18 cellular contexts compared by ENCODE assay signal in genomic region chr16:85228970-85229430, GRCh38.
DNase-seq lines count a peak whose midpoint lies in the region; ATAC-seq and TF ChIP-seq lines count a peak whose summit lies in the region.
"Had no signal": no experiment of that assay in that cellular context is flagged by ENCODE, and none has a peak within 500 bp of the region (broad histone marks: within the 10 kb centered on the region; RNA-seq: fewer than 3 reads in every experiment).

No MANE protein-coding gene starts in this region.

- H3K36me3 ChIP-seq in HEK293 (ENCODE audit: control insufficient read depth in 2 of 2, insufficient read depth in 1 of 2, low read length in 2 of 2) = no peaks in the 10 kb centered on the region
- H3K36me3 ChIP-seq in testis (ENCODE audit: low read depth, missing control alignments) = no peaks in the 10 kb centered on the region
- H3K36me3 ChIP-seq in effector memory CD4-positive, alpha-beta T cell (ENCODE audit: control insufficient read depth, insufficient read depth, low read length) = no peaks in the 10 kb centered on the region

- no peaks in the 10 kb centered on the region for H3K27me3 ChIP-seq in testis
- no peaks in the 10 kb centered on the region for H3K27me3 ChIP-seq in effector memory CD4-positive, alpha-beta T cell (replicated peaks; ENCODE audit: control insufficient read depth, insufficient read depth, low read length, poor library complexity, severe bottlenecking)

- H3K27ac Mint-ChIP-seq in nephron = peak overlapping the region; percentile 92 to 94 (median 93)
- H3K27ac Mint-ChIP-seq: CD14-positive monocyte had no signal

- peak; percentile 78 for DNase-seq in cerebellum (ENCODE audit: low spot score)
- no peak for DNase-seq in testis
- no peak for DNase-seq in effector memory CD4-positive, alpha-beta T cell
- DNase-seq: ACHN, DND-41, GOT3, NCI-H1417, NCI-H187, NCI-H226, NCI-H524, NCI-H82, SHP77, SK-N-SH had no signal

- POLR2A ChIA-PET in HEK293 (lab: Yijun Ruan, JAX) = no interaction called here

- CTCF ChIA-PET in HEK293 (lab: Yijun Ruan, JAX) = no interaction called here

- TF ChIP-seq CTCF in HEK293 (tag by site-specific recombination; IDR thresholded peaks at IDR 0.05) (no peak), nephron (IDR thresholded peaks at IDR 0.05; ENCODE audit: unreplicated experiment in 3 of 3) (no peak), testis (IDR thresholded peaks at IDR 0.05) (no peak)

- TF ChIP-seq POLR2A in testis (IDR thresholded peaks at IDR 0.05) = no peak

- ATAC-seq in GM19455 (IDR thresholded peaks at IDR 0.05; ENCODE audit: unreplicated experiment) (no peak), HG02981 (IDR thresholded peaks at IDR 0.05; ENCODE audit: unreplicated experiment) (no peak)

- H3K9me3 ChIP-seq in HEK293 (ENCODE audit: control insufficient read depth, insufficient read depth, low read depth, low read length) (no peaks in the 10 kb centered on the region), testis (no peaks in the 10 kb centered on the region)
- no peaks in the 10 kb centered on the region for H3K9me3 ChIP-seq in effector memory CD4-positive, alpha-beta T cell (ENCODE audit: control insufficient read depth, low read length)
- H3K9me3 ChIP-seq: SK-N-SH had no signal

- H3K4me3 Mint-ChIP-seq in nephron = peak overlapping the region in 1 of 3 experiments; percentile 8
- H3K4me3 Mint-ChIP-seq: CD14-positive monocyte had no signal

- no peaks in the 10 kb centered on the region for H3K36me3 Mint-ChIP-seq in nephron (ENCODE audit: low read depth)
- H3K36me3 Mint-ChIP-seq: CD14-positive monocyte had no signal

- no peak overlapping the region for H3K4me3 ChIP-seq in HEK293 (ENCODE audit: low read depth, low read length)
- no peak overlapping the region for H3K4me3 ChIP-seq in testis
- no peak overlapping the region for H3K4me3 ChIP-seq in effector memory CD4-positive, alpha-beta T cell (ENCODE audit: insufficient read depth, low read depth, low read length, poor library complexity, severe bottlenecking)

- peaks cover 10% of the 10 kb centered on the region for H3K4me1 ChIP-seq in HEK293 (ENCODE audit: control insufficient read depth, insufficient read depth, low read length)
- H3K4me1 ChIP-seq in testis = peaks cover 49% of the 10 kb centered on the region
- no peaks in the 10 kb centered on the region for H3K4me1 ChIP-seq in effector memory CD4-positive, alpha-beta T cell (ENCODE audit: control insufficient read depth, insufficient read depth, low read length, poor library complexity, severe bottlenecking)

- H3K27ac ChIP-seq in HEK293 (ENCODE audit: extremely low read depth, low read depth, low read length) (no peak overlapping the region), testis (peak overlapping the region; percentile 36 to 55)
- H3K27ac ChIP-seq in effector memory CD4-positive, alpha-beta T cell (ENCODE audit: insufficient read depth, low read length, poor library complexity, severe bottlenecking) = no peak overlapping the region

- intact Hi-C loops in testis (cut with DNase I; ENCODE audit: low total_unique reads) = no loop called here

- WGBS in testis, 2 donors = 64% methylated on average over 22 to 24 of the region's 24 CpGs

- H3K27me3 Mint-ChIP-seq in nephron (ENCODE audit: low read depth) = no peaks in the 10 kb centered on the region

- H3K4me1 Mint-ChIP-seq in nephron = peaks cover 91% of the 10 kb centered on the region

- no peaks in the 10 kb centered on the region for H3K9me3 Mint-ChIP-seq in nephron

TF ChIP-seq in HEK293, 187 proteins besides CTCF, POLR2A, EP300 and RAD21 (continues in another document):
- TF ChIP-seq, protein P1, sequence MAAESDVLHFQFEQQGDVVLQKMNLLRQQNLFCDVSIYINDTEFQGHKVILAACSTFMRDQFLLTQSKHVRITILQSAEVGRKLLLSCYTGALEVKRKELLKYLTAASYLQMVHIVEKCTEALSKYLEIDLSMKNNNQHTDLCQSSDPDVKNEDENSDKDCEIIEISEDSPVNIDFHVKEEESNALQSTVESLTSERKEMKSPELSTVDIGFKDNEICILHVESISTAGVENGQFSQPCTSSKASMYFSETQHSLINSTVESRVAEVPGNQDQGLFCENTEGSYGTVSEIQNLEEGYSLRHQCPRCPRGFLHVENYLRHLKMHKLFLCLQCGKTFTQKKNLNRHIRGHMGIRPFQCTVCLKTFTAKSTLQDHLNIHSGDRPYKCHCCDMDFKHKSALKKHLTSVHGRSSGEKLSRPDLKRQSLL (tag by site-specific recombination; IDR thresholded peaks at IDR 0.05) = no peak
- TF ChIP-seq, protein P2, sequence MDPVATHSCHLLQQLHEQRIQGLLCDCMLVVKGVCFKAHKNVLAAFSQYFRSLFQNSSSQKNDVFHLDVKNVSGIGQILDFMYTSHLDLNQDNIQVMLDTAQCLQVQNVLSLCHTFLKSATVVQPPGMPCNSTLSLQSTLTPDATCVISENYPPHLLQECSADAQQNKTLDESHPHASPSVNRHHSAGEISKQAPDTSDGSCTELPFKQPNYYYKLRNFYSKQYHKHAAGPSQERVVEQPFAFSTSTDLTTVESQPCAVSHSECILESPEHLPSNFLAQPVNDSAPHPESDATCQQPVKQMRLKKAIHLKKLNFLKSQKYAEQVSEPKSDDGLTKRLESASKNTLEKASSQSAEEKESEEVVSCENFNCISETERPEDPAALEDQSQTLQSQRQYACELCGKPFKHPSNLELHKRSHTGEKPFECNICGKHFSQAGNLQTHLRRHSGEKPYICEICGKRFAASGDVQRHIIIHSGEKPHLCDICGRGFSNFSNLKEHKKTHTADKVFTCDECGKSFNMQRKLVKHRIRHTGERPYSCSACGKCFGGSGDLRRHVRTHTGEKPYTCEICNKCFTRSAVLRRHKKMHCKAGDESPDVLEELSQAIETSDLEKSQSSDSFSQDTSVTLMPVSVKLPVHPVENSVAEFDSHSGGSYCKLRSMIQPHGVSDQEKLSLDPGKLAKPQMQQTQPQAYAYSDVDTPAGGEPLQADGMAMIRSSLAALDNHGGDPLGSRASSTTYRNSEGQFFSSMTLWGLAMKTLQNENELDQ (tag by site-specific recombination; IDR thresholded peaks at IDR 0.05; ENCODE audit: low read depth) = no peak
- no peak for TF ChIP-seq ZNF544 (tag by site-specific recombination; IDR thresholded peaks at IDR 0.05)
- TF ChIP-seq ZNF175 (tag by site-specific recombination; IDR thresholded peaks at IDR 0.05) = no peak
- TF ChIP-seq, protein P3, sequence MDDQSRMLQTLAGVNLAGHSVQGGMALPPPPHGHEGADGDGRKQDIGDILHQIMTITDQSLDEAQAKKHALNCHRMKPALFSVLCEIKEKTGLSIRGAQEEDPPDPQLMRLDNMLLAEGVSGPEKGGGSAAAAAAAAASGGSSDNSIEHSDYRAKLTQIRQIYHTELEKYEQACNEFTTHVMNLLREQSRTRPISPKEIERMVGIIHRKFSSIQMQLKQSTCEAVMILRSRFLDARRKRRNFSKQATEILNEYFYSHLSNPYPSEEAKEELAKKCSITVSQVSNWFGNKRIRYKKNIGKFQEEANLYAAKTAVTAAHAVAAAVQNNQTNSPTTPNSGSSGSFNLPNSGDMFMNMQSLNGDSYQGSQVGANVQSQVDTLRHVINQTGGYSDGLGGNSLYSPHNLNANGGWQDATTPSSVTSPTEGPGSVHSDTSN (CRISPR knock-in tag; IDR thresholded peaks at IDR 0.05) = 0 out of 2 replicates have a peak, but pooled peaks have one; percentile 33
- TF ChIP-seq ZNF580 (tag by site-specific recombination; IDR thresholded peaks at IDR 0.05) = no peak
- TF ChIP-seq, protein P4, sequence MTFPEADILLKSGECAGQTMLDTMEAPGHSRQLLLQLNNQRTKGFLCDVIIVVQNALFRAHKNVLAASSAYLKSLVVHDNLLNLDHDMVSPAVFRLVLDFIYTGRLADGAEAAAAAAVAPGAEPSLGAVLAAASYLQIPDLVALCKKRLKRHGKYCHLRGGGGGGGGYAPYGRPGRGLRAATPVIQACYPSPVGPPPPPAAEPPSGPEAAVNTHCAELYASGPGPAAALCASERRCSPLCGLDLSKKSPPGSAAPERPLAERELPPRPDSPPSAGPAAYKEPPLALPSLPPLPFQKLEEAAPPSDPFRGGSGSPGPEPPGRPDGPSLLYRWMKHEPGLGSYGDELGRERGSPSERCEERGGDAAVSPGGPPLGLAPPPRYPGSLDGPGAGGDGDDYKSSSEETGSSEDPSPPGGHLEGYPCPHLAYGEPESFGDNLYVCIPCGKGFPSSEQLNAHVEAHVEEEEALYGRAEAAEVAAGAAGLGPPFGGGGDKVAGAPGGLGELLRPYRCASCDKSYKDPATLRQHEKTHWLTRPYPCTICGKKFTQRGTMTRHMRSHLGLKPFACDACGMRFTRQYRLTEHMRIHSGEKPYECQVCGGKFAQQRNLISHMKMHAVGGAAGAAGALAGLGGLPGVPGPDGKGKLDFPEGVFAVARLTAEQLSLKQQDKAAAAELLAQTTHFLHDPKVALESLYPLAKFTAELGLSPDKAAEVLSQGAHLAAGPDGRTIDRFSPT (tag by site-specific recombination; IDR thresholded peaks at IDR 0.05) = no peak
- TF ChIP-seq BCL11A (tag by site-specific recombination; IDR thresholded peaks at IDR 0.05; ENCODE audit: low read depth) = no peak
- no peak for TF ChIP-seq ZIC2 (tag by site-specific recombination; IDR thresholded peaks at IDR 0.05)
- no peak for TF ChIP-seq ZNF174 (tag by site-specific recombination; IDR thresholded peaks at IDR 0.05)
- peak; percentile 78 for TF ChIP-seq ZFHX2 (tag by site-specific recombination; conservative IDR thresholded peaks at IDR 0.05)
- no peak for TF ChIP-seq ELK4 (IDR thresholded peaks at IDR 0.05; ENCODE audit: borderline replicate concordance, low read depth, low read length)
- TF ChIP-seq HOXD13 (CRISPR knock-in tag; IDR thresholded peaks at IDR 0.05; ENCODE audit: borderline replicate concordance) = no peak
- TF ChIP-seq ZBTB8A (tag by site-specific recombination; IDR thresholded peaks at IDR 0.05) = no peak
- TF ChIP-seq EGR2 (tag by site-specific recombination; IDR thresholded peaks at IDR 0.05; ENCODE audit: low read depth) = peak; percentile 75
- no peak for TF ChIP-seq RBAK (tag by site-specific recombination; IDR thresholded peaks at IDR 0.05)
- TF ChIP-seq ZNF302 (tag by site-specific recombination; IDR thresholded peaks at IDR 0.05; ENCODE audit: low read depth) = no peak

Comparison
In these comparisons a context has a peak if more than half of its experiments do, and no peak if none do; other contexts are left out.
1. H3K27ac ChIP-seq: peak in testis (2 of 2); none in HEK293 (single experiment) and effector memory CD4-positive, alpha-beta T cell (single experiment).